In genomic region chr13:20714563-20715339, GRCh38 we compare ENCODE assay signal across 9 cellular contexts. TPM values are rescaled to one million over a fixed set of nuclear protein-coding genes. Genes with fewer than 3 reads are reported as not detected.
DNase-seq lines count a peak whose midpoint lies in the region; ATAC-seq and TF ChIP-seq lines count a peak whose summit lies in the region.
"Had no signal": no experiment of that assay in that cellular context is flagged by ENCODE, and none has a peak within 500 bp of the region (broad histone marks: within the 10 kb centered on the region; RNA-seq: fewer than 3 reads in every experiment).

No MANE protein-coding gene starts in this region.

- H3K27me3 Mint-ChIP-seq in HFFc6 (ENCODE audit: insufficient read depth), result peaks cover 1% of the 10 kb centered on the region

- H3K27ac Mint-ChIP-seq in HFFc6, result peak overlapping the region; percentile 74
- H3K27ac Mint-ChIP-seq: H9 had no signal

- H3K4me3 Mint-ChIP-seq in HFFc6, result peak overlapping the region; percentile 72
- H3K4me3 Mint-ChIP-seq: H9 had no signal

- no peaks in the 10 kb centered on the region for H3K9me3 Mint-ChIP-seq in HFFc6

- TF ChIP-seq RAD21 in liver (IDR thresholded peaks at IDR 0.05), result no peak

- WGBS in liver, result 67% methylated on average over 9 of the region's 9 CpGs

- H3K27me3 ChIP-seq in liver (ENCODE audit: control insufficient read depth in 4 of 4, insufficient read depth in 4 of 4, low read length in 3 of 4), result no peaks in the 10 kb centered on the region

- ATAC-seq in GM21737 (IDR thresholded peaks at IDR 0.05; ENCODE audit: unreplicated experiment) (no peak), HG02642 (IDR thresholded peaks at IDR 0.05; ENCODE audit: poor library complexity, unreplicated experiment) (no peak), HG03521 (IDR thresholded peaks at IDR 0.05; ENCODE audit: unreplicated experiment) (no peak)

- no peaks in the 10 kb centered on the region for H3K36me3 ChIP-seq in liver (ENCODE audit: control insufficient read depth in 4 of 4, insufficient read depth in 3 of 4, low read depth in 1 of 4, low read length in 3 of 4)

- no peak overlapping the region for H3K4me3 ChIP-seq in liver (ENCODE audit: low read depth in 1 of 3, low read length in 3 of 3)

- H3K27ac ChIP-seq in cingulate gyrus (ENCODE audit: low read depth, low read length), result peak overlapping the region; percentile 24
- H3K27ac ChIP-seq in liver (ENCODE audit: low read depth in 1 of 2, low read length in 2 of 2), result no peak overlapping the region

- H3K4me1 Mint-ChIP-seq in HFFc6 (ENCODE audit: low read depth), result peaks cover 43% of the 10 kb centered on the region

- no peaks in the 10 kb centered on the region for H3K9me3 ChIP-seq in liver (ENCODE audit: control insufficient read depth in 4 of 4, low read length in 3 of 4)

- no peaks in the 10 kb centered on the region for H3K36me3 Mint-ChIP-seq in HFFc6 (ENCODE audit: low read depth)

- peaks cover 0 to 7% (median 4%) of the 10 kb centered on the region in 4 donors for H3K4me1 ChIP-seq in liver (ENCODE audit: control insufficient read depth in 4 of 4, insufficient read depth in 4 of 4, low read length in 3 of 4)

- TF ChIP-seq CTCF in HFFc6 (IDR thresholded peaks at IDR 0.05) (no peak), liver (IDR thresholded peaks at IDR 0.05; ENCODE audit: low read depth, low read length, missing input control) (no peak)

- no peak overlapping the region for H3K9ac ChIP-seq in liver (ENCODE audit: low read depth in 1 of 2, low read length in 2 of 2)

- DNase-seq in HFFc6 (no peak), stromal cell of bone marrow (ENCODE audit: low read depth) (peak; percentile 96)
- no peak for DNase-seq in stimulated activated CD4-positive, alpha-beta T cell treated with anti-CD3 and anti-CD28 coated beads, Interleukin-15, amount 100 ng/mL, for 24 hours
- DNase-seq: H9 had no signal

TF ChIP-seq in liver, 16 proteins besides CTCF, POLR2A, EP300 and RAD21:
- peak; percentile 38 to 75 for TF ChIP-seq RXRA (IDR thresholded peaks at IDR 0.05)
- TF ChIP-seq JUND (IDR thresholded peaks at IDR 0.05), result no peak
- no peak for TF ChIP-seq EGR1 (IDR thresholded peaks at IDR 0.05; ENCODE audit: low read depth in 2 of 2)
- TF ChIP-seq HNF4A (conservative IDR thresholded peaks at IDR 0.05), result peak in 1 of 2 donors; percentile 13

RNA-seq across cellular contexts. Expression of gene IL17D, which starts 11.3 kb away (rescaled TPM):
- total RNA-seq in HFFc6 (2021; fragmentation: NEBNext Ultra II Directional; extraction: Animal tissue kit (Norgen Biotek cat#: 25700)), result under 1 TPM; 0.28 to 0.99 (median 0.61) TPM
- under 1 TPM; 0.08 to 0.19 TPM for total RNA-seq in liver
- under 1 TPM; 0.05 to 0.19 TPM for polyA plus RNA-seq in liver

RNA-seq across cellular contexts. Expression of gene EEF1AKMT1, which starts 59.0 kb away (rescaled TPM):
- total RNA-seq in HFFc6 (2021; fragmentation: NEBNext Ultra II Directional; extraction: Animal tissue kit (Norgen Biotek cat#: 25700)), result 10 to 100 TPM; 10.7 to 17.1 (median 13.0) TPM
- 1 to 10 TPM; 4.7 to 5.0 TPM for total RNA-seq in liver
- polyA plus RNA-seq in liver, result 10 to 100 TPM in 1 of 2 donors, 1 to 10 TPM in 1; 4.2 to 11.2 TPM
